Comparison of ENCODE assay signal across 8 cellular contexts in the genomic region with DNA sequence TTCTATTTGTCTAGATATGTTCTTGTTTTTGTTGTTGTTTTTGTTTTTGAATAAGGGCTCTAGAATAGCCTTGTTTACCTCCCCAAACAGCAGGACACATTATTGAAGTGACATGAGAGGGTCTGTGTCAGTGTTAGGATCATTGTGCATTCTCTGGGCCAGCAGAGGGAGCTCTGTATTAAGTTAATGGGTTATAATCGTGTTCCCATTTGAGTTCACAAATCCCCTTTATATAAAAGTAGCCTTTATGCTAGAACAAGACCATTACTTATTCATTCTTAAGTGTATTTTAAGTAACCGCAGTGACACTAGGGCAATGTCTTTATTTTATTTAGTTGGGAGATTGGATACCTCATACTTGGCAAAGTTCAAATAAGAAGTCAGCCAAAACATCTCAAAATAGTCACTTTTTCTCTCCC. TPM values are rescaled to one million over a fixed set of nuclear protein-coding genes. Genes with fewer than 3 reads are reported as not detected.
DNase-seq lines count a peak whose midpoint lies in the region; ATAC-seq and TF ChIP-seq lines count a peak whose summit lies in the region.

No MANE protein-coding gene starts in this region.

- H3K27ac Mint-ChIP-seq in nephron, result no peak overlapping the region

- H3K9me3 ChIP-seq in esophagus muscularis mucosa, result no peaks in the 10 kb centered on the region
- no peaks in the 10 kb centered on the region for H3K9me3 ChIP-seq in tibial artery

- no peak for TF ChIP-seq POLR2A in esophagus muscularis mucosa (IDR thresholded peaks at IDR 0.05; ENCODE audit: low read depth)

- DNase-seq in AG20443 (ENCODE audit: low spot score) (peak; percentile 49), H4 (ENCODE audit: low spot score) (peak; percentile 57), NCI-H526 (lab: John Stamatoyannopoulos, UW) (peak; percentile 57 to 70), esophagus muscularis mucosa (ENCODE audit: extremely low spot score) (no peak), tibial artery (peak in 1 of 2 donors; percentile 67)
- peak; percentile 14 for DNase-seq in activated CD8-positive, alpha-beta memory T cell treated with anti-CD3 and anti-CD28 coated beads, Interleukin-2, amount 50 U/mL, for 1 hour (ENCODE audit: extremely low read depth)

- no peak overlapping the region for H3K27ac ChIP-seq in esophagus muscularis mucosa (replicated peaks in 1 of 4)
- H3K27ac ChIP-seq in tibial artery, result no peak overlapping the region

- peaks cover 5 to 45% (median 20%) of the 10 kb centered on the region in 4 donors for H3K36me3 ChIP-seq in esophagus muscularis mucosa
- peaks cover 5 to 27% (median 15%) of the 10 kb centered on the region in 3 donors for H3K36me3 ChIP-seq in tibial artery

- no peaks in the 10 kb centered on the region for H3K27me3 Mint-ChIP-seq in nephron (ENCODE audit: low read depth)

- peaks cover 13% of the 10 kb centered on the region for H3K4me1 Mint-ChIP-seq in nephron

- 25% methylated on average over 2 of the region's 2 CpGs for WGBS in esophagus muscularis mucosa

- H3K4me3 ChIP-seq in esophagus muscularis mucosa (no peak overlapping the region), tibial artery (no peak overlapping the region)

- ATAC-seq in HG03175 (IDR thresholded peaks at IDR 0.05; ENCODE audit: unreplicated experiment), result no peak

- TF ChIP-seq CTCF in esophagus muscularis mucosa (IDR thresholded peaks at IDR 0.05) (peak; percentile 64 to 77 (median 72)), nephron (IDR thresholded peaks at IDR 0.05; ENCODE audit: unreplicated experiment in 3 of 3) (peak; percentile 70 to 81 (median 77)), tibial artery (IDR thresholded peaks at IDR 0.05) (peak; percentile 58 to 67)

- no peaks in the 10 kb centered on the region for H3K27me3 ChIP-seq in esophagus muscularis mucosa
- H3K27me3 ChIP-seq in tibial artery, result no peaks in the 10 kb centered on the region

- no peak overlapping the region for H3K4me3 Mint-ChIP-seq in nephron

- no peak for TF ChIP-seq EP300 in esophagus muscularis mucosa (IDR thresholded peaks at IDR 0.05)

- H3K9me3 Mint-ChIP-seq in nephron, result no peaks in the 10 kb centered on the region

- peaks cover 0 to 22% (median 13%) of the 10 kb centered on the region in 4 donors for H3K4me1 ChIP-seq in esophagus muscularis mucosa
- H3K4me1 ChIP-seq in tibial artery, result peaks cover 0 to 9% (median 4%) of the 10 kb centered on the region in 4 donors

- intact Hi-C loops in esophagus muscularis mucosa (cut with DNase I) (loop anchor here (5.0 kb wide), 1 partner anchor 86 kb away; no protein-coding TSS in a partner anchor), tibial artery (cut with DNase I; ENCODE audit: low total_unique reads) (no loop called here)

- H3K36me3 Mint-ChIP-seq in nephron (ENCODE audit: low read depth), result peaks cover 24% of the 10 kb centered on the region

RNA-seq across cellular contexts. Expression of a gene that starts 44.8 kb away (rescaled TPM):
- 12.8 and 14.3 TPM in 2 replicates for total RNA-seq in H4 (2014; rRNA removed; shearing (Covaris generic))
- total RNA-seq in esophagus muscularis mucosa, result 10 to 100 TPM; 26.0 to 31.6 (median 27.7) TPM

RNA-seq across cellular contexts. Expression of a gene that starts 50.9 kb away (rescaled TPM):
- total RNA-seq in H4 (2014; rRNA removed; shearing (Covaris generic)), result 39.7 and 41.5 TPM in 2 replicates
- total RNA-seq in esophagus muscularis mucosa, result 10 to 100 TPM in 3 of 4 donors, 1 to 10 TPM in 1; 5.8 to 14.8 (median 13.9) TPM
